Comparison of ENCODE assay signal across 26 cellular contexts in genomic region chr5:166713281-166713680, GRCh38.
"Had no signal": no experiment of that assay in that cellular context is flagged by ENCODE, and none has a peak within 500 bp of the region (broad histone marks: within the 10 kb centered on the region; RNA-seq: fewer than 3 reads in every experiment).

No MANE protein-coding gene starts in this region.

- H3K27me3 Mint-ChIP-seq: activated CD4-positive, alpha-beta T cell treated with anti-CD3 and anti-CD28 coated beads for 36 hours; activated CD8-positive, alpha-beta T cell treated with anti-CD3 and anti-CD28 coated beads for 36 hours; activated naive CD4-positive, alpha-beta T cell treated with anti-CD3 and anti-CD28 coated beads, Interleukin-2, amount 10 ng/mL, durations not matched to agents 7 days and 5 days; activated naive CD8-positive, alpha-beta T cell treated with anti-CD3 and anti-CD28 coated beads for 36 hours; central memory CD8-positive, alpha-beta T cell had no signal

- H3K27me3 ChIP-seq: adrenal gland, breast epithelium had no signal

- H3K36me3 Mint-ChIP-seq: activated naive CD4-positive, alpha-beta T cell treated with anti-CD3 and anti-CD28 coated beads, Interleukin-2, amount 10 ng/mL, durations not matched to agents 7 days and 5 days; activated naive CD8-positive, alpha-beta T cell treated with anti-CD3 and anti-CD28 coated beads for 36 hours had no signal

- H3K4me1 Mint-ChIP-seq: activated CD4-positive, alpha-beta T cell treated with anti-CD3 and anti-CD28 coated beads for 36 hours; activated naive CD4-positive, alpha-beta T cell treated with anti-CD3 and anti-CD28 coated beads, Interleukin-2, amount 10 ng/mL, durations not matched to agents 7 days and 5 days; activated naive CD8-positive, alpha-beta T cell treated with anti-CD3 and anti-CD28 coated beads for 36 hours; central memory CD8-positive, alpha-beta T cell had no signal

- H3K4me1 ChIP-seq: adrenal gland, breast epithelium had no signal

- H3K9me3 ChIP-seq: adrenal gland, breast epithelium had no signal

- H3K36me3 ChIP-seq: adrenal gland, breast epithelium had no signal

- DNase-seq: activated CD4-positive, alpha-beta T cell treated with anti-CD3 and anti-CD28 coated beads for 36 hours; activated CD8-positive, alpha-beta memory T cell treated with anti-CD3 and anti-CD28 coated beads, Interleukin-2, amount 50 U/mL, for 4 hours; activated CD8-positive, alpha-beta T cell treated with anti-CD3 and anti-CD28 coated beads for 36 hours; activated gamma-delta T cell treated with Interleukin-2 at 50 U/mL for 16 hours; activated naive CD4-positive, alpha-beta T cell treated with anti-CD3 and anti-CD28 coated beads, Interleukin-2, amount 10 ng/mL, durations not matched to agents 7 days and 5 days; activated naive CD8-positive, alpha-beta T cell treated with anti-CD3 and anti-CD28 coated beads for 36 hours; activated T-cell treated with anti-CD3 and anti-CD28 coated beads, Interleukin-2, amount 50 U/mL, for 72 hours; adrenal gland; anterior cingulate cortex; Karpas-422; NCI-H1930; NCI-H2171; NCI-H446 treated with DMSO at 0.1 percent for 48 hours; NCI-H524 treated with DMSO at 0.1 percent for 48 hours; NCI-H82; NK-92 treated with Interleukin-12 subunit alpha and Interleukin-12 subunit beta, amount 100 ng/mL, for 24 hours; OCI-M1; RPMI8226; T-helper 1 cell had no signal

- H3K27ac Mint-ChIP-seq: activated CD4-positive, alpha-beta T cell treated with anti-CD3 and anti-CD28 coated beads for 36 hours; activated CD8-positive, alpha-beta T cell treated with anti-CD3 and anti-CD28 coated beads for 36 hours; activated naive CD4-positive, alpha-beta T cell treated with anti-CD3 and anti-CD28 coated beads, Interleukin-2, amount 10 ng/mL, durations not matched to agents 7 days and 5 days; activated naive CD8-positive, alpha-beta T cell treated with anti-CD3 and anti-CD28 coated beads for 36 hours; activated T-cell treated with anti-CD3 and anti-CD28 coated beads, Interleukin-2, amount 50 U/mL, for 72 hours; activated T-helper 2 cell treated with anti-CD3 and anti-CD28 coated beads, Interferon-gamma antibody, Interleukin-2, Interleukin-4, amounts not matched to agents 10 μg/mL and 5 μg/mL and 100 μg/mL, durations not matched to agents 14 hours and 24 hours and 36 hours had no signal

- H3K4me3 Mint-ChIP-seq: activated CD4-positive, alpha-beta T cell treated with anti-CD3 and anti-CD28 coated beads for 36 hours; activated CD8-positive, alpha-beta T cell treated with anti-CD3 and anti-CD28 coated beads for 36 hours; activated naive CD4-positive, alpha-beta T cell treated with anti-CD3 and anti-CD28 coated beads, Interleukin-2, amount 10 ng/mL, durations not matched to agents 7 days and 5 days; activated naive CD8-positive, alpha-beta T cell treated with anti-CD3 and anti-CD28 coated beads for 36 hours; activated T-cell treated with anti-CD3 and anti-CD28 coated beads, Interleukin-2, amount 50 U/mL, for 72 hours; central memory CD8-positive, alpha-beta T cell had no signal

- ATAC-seq: activated CD4-positive, alpha-beta T cell treated with anti-CD3 and anti-CD28 coated beads for 36 hours; activated CD8-positive, alpha-beta T cell treated with anti-CD3 and anti-CD28 coated beads for 36 hours; activated T-cell treated with anti-CD3 and anti-CD28 coated beads, Interleukin-2, amount 50 U/mL, for 72 hours; Panc1; Right ventricle myocardium inferior had no signal

- H3K27ac ChIP-seq: adrenal gland, breast epithelium, SK-N-MC, VCaP had no signal

- H3K4me3 ChIP-seq: adrenal gland, breast epithelium, SK-N-MC had no signal
